In the genomic region with DNA sequence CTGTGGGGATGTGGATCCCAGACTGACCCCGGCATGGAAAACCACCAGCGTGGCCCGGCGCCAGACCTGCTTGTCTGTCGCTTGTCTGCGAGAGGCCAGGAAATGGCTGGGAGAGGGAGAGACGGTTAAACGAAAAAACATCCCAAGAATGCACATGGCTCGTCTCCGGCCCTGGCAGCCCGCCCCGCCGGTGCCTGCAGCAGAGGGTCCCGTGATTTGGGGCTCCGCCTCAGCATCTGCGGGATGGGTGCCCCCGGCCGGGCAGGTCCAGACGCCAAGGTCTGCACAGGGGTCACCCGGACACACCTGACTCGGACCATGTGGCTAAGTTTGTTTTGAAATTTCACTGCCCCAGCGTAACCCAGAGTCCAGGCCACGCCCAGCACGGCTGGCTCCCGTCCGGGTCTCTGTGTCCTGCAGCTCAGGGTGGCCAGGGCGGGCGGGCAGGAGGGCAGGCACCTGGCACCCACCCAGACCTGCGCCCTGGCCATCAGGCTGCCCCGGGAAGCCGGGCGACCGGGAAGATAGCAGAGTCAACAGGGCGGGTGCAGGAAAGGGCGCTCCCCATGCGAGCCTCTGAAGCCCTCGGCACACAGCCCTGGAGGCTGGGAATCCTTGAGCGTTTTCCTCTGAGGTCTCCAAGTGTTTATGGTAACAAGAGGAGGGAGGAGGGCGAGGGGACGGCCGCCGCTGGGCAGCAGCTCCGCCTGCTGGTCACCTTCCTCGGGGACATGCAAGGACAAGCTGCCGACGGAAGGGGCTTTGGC, we compare ENCODE assay signal across 8 cellular contexts.
A peak's percentile ranks its signal among the peaks of the same experiment; 100 is the strongest.
DNase-seq lines count a peak whose midpoint lies in the region; ATAC-seq and TF ChIP-seq lines count a peak whose summit lies in the region.

No MANE protein-coding gene starts in this region.

- DNase-seq in NCI-H1436 (lab: John Stamatoyannopoulos, UW) (peak; percentile 33), NCI-H1436 treated with DMSO at 0.1 percent for 48 hours (lab: John Stamatoyannopoulos, UW) (no peak), NCI-H748 treated with DMSO at 0.1 percent for 48 hours (lab: John Stamatoyannopoulos, UW) (peak; percentile 32), right lobe of liver (peak; percentile 93 to 98 (median 97))
- DNase-seq in activated CD8-positive, alpha-beta memory T cell treated with anti-CD3 and anti-CD28 coated beads for 4 hours (ENCODE audit: low read depth in 2 of 2) = peak; percentile 38 to 43
- DNase-seq in stimulated activated CD4-positive, alpha-beta T cell treated with anti-CD3 and anti-CD28 coated beads, Interleukin-4, amount 100 ng/mL, for 24 hours = peak; percentile 56

- intact Hi-C loops in right lobe of liver (cut with DNase I) = loop anchor here (5.0 to 10.0 kb wide), 3 partner anchors 48 to 104 kb away; partner anchors contain the start of gene GADD45B (in 1 of the 2)

- H3K36me3 ChIP-seq in ectodermal cell (ENCODE audit: control insufficient read depth, insufficient read depth, low read length) (no peaks in the 10 kb centered on the region), right lobe of liver (no peaks in the 10 kb centered on the region)

- H3K27ac ChIP-seq in ectodermal cell (ENCODE audit: insufficient read depth, low read depth, low read length, poor library complexity, severe bottlenecking) = no peak overlapping the region
- peak overlapping the region; percentile 82 to 93 (median 91) for H3K27ac ChIP-seq in right lobe of liver

- peak overlapping the region; percentile 55 for H3K4me3 ChIP-seq in ectodermal cell (ENCODE audit: insufficient read depth, low read depth, low read length)
- peak overlapping the region; percentile 42 to 62 (median 62) for H3K4me3 ChIP-seq in right lobe of liver

- WGBS in ectodermal cell, 2 experiments = 1% methylated on average over 46 of the region's 46 CpGs
- 0% methylated on average over 17 of the region's 46 CpGs for WGBS in right lobe of liver (ENCODE audit: insufficient coverage, low coverage, low lambda C conversion rate, missing lambda C conversion rate)

- ATAC-seq in right lobe of liver = peak; percentile 65 to 77 (median 72)
- no peak for ATAC-seq in HG02571 (IDR thresholded peaks at IDR 0.05; ENCODE audit: unreplicated experiment)

- TF ChIP-seq CTCF in right lobe of liver (IDR thresholded peaks at IDR 0.05) = peak; percentile 85 to 92 (median 88)

- no peaks in the 10 kb centered on the region for H3K4me1 ChIP-seq in ectodermal cell (ENCODE audit: control insufficient read depth, insufficient read depth, low read length)
- H3K4me1 ChIP-seq in right lobe of liver = peaks cover 0 to 32% (median 13%) of the 10 kb centered on the region in 4 donors

- peaks cover 3% of the 10 kb centered on the region for H3K27me3 ChIP-seq in ectodermal cell (ENCODE audit: control insufficient read depth, insufficient read depth, low read length, poor library complexity, severe bottlenecking)
- H3K27me3 ChIP-seq in right lobe of liver = no peaks in the 10 kb centered on the region

- H3K9me3 ChIP-seq in ectodermal cell (ENCODE audit: control insufficient read depth, low read length) (peaks cover 2% of the 10 kb centered on the region), right lobe of liver (peaks cover 0 to 2% (median 0%) of the 10 kb centered on the region in 4 donors)

- peak; percentile 83 for TF ChIP-seq POLR2A in right lobe of liver (IDR thresholded peaks at IDR 0.05)
